8 cellular contexts compared by ENCODE assay signal in the genomic region with DNA sequence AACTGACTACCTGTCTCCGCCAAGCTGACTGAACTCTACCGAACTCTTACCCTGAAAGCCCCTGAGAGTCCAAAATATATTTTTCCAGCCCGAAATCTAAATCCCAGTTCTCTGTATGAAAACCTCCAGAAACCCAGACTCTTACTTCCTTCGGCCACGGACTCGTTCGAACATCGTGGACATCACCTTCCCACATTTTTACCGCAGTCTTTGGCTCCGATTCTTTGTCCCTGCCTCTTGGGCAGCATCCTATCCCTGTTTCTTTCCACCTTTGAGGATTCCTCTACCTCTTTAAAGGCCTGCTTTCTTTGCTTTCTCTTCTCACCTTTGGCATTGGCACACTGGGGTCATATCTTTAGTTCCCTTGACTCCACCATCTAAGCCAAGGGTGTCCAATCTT. TPM values are rescaled to one million over a fixed set of nuclear protein-coding genes. Genes with fewer than 3 reads are reported as not detected.
DNase-seq lines count a peak whose midpoint lies in the region; ATAC-seq and TF ChIP-seq lines count a peak whose summit lies in the region.

No MANE protein-coding gene starts in this region.

- H3K27ac Mint-ChIP-seq in CD4-positive, alpha-beta memory T cell, result peak overlapping the region; percentile 95 to 100 (median 98)
- peak overlapping the region; percentile 97 for H3K27ac Mint-ChIP-seq in neural crest cell (ENCODE audit: unreplicated experiment)

- H3K36me3 Mint-ChIP-seq in CD4-positive, alpha-beta memory T cell, result peaks cover 0 to 14% of the 10 kb centered on the region in 2 donors
- no peaks in the 10 kb centered on the region for H3K36me3 Mint-ChIP-seq in neural crest cell (ENCODE audit: low read depth)

- CTCF ChIA-PET in CD4-positive, alpha-beta memory T cell (lab: Charles Lee; ENCODE audit: partially characterized antibody), result interaction anchor here (1.5 kb wide), 1 partner anchor 13 kb away, joined by 3 read pairs; no protein-coding TSS in a partner anchor

- peaks cover 60% of the 10 kb centered on the region for H3K4me1 ChIP-seq in CD4-positive, alpha-beta memory T cell (ENCODE audit: insufficient read depth, low read length)
- peaks cover 35 to 38% of the 10 kb centered on the region in 2 donors for H3K4me1 ChIP-seq in duodenal mucosa (ENCODE audit: control insufficient read depth in 1 of 2, insufficient read depth in 2 of 2, low read length in 2 of 2)

- H3K4me3 Mint-ChIP-seq in CD4-positive, alpha-beta memory T cell, result peak overlapping the region; percentile 88 to 98 (median 93)
- H3K4me3 Mint-ChIP-seq in neural crest cell, result peak overlapping the region; percentile 97

- no peaks in the 10 kb centered on the region for H3K27me3 ChIP-seq in CD4-positive, alpha-beta memory T cell (ENCODE audit: insufficient read depth, low read length)
- no peaks in the 10 kb centered on the region for H3K27me3 ChIP-seq in duodenal mucosa (ENCODE audit: control insufficient read depth in 1 of 2, insufficient read depth in 2 of 2, low read length in 2 of 2)

- DNase-seq in CD4-positive, alpha-beta memory T cell, result no peak
- DNase-seq in NAMALWA (ENCODE audit: low spot score), result peak; percentile 15
- no peak for DNase-seq in neural crest cell (ENCODE audit: low read depth, low spot score)
- no peak for DNase-seq in GOT3 (lab: John Stamatoyannopoulos, UW)
- no peak for DNase-seq in stimulated activated CD4-positive, alpha-beta T cell treated with anti-CD3 and anti-CD28 coated beads, Interleukin-1b, Interleukin-23, amount 100 ng/mL, for 48 hours

- peaks cover 0 to 2% (median 0%) of the 10 kb centered on the region in 8 donors for H3K9me3 Mint-ChIP-seq in CD4-positive, alpha-beta memory T cell
- H3K9me3 Mint-ChIP-seq in neural crest cell, result no peaks in the 10 kb centered on the region

- H3K36me3 ChIP-seq in CD4-positive, alpha-beta memory T cell (ENCODE audit: insufficient read depth, low read length), result no peaks in the 10 kb centered on the region
- no peaks in the 10 kb centered on the region for H3K36me3 ChIP-seq in duodenal mucosa (ENCODE audit: control insufficient read depth in 1 of 2, insufficient read depth in 2 of 2, low read length in 2 of 2)

- H3K27ac ChIP-seq in CD4-positive, alpha-beta memory T cell (ENCODE audit: low read depth, low read length), result peak overlapping the region; percentile 87
- H3K27ac ChIP-seq in duodenal mucosa (ENCODE audit: low read depth, low read length), result peak overlapping the region; percentile 94

- TF ChIP-seq CTCF in neural crest cell (conservative IDR thresholded peaks at IDR 0.05), result no peak

- POLR2A ChIA-PET in CD4-positive, alpha-beta memory T cell (lab: Charles Lee; ENCODE audit: partially characterized antibody), result interaction anchor here (1.0 to 3.1 kb wide), 5 partner anchors 19 to 66 kb away, joined by 3 to 13 read pairs (median 4); no protein-coding TSS in a partner anchor

- no peaks in the 10 kb centered on the region for H3K9me3 ChIP-seq in CD4-positive, alpha-beta memory T cell (ENCODE audit: control insufficient read depth in 1 of 2, low read length in 2 of 2)
- no peaks in the 10 kb centered on the region for H3K9me3 ChIP-seq in duodenal mucosa (ENCODE audit: control insufficient read depth in 1 of 2, low read length in 2 of 2)

- peaks cover 42 to 65% (median 56%) of the 10 kb centered on the region in 4 donors for H3K4me1 Mint-ChIP-seq in CD4-positive, alpha-beta memory T cell
- H3K4me1 Mint-ChIP-seq in neural crest cell, result peaks cover 52% of the 10 kb centered on the region

- peak overlapping the region; percentile 30 to 81 for H3K4me3 ChIP-seq in CD4-positive, alpha-beta memory T cell (ENCODE audit: low read length in 2 of 2)
- peak overlapping the region; percentile 80 to 88 for H3K4me3 ChIP-seq in duodenal mucosa (ENCODE audit: low read depth in 1 of 2, low read length in 2 of 2)

- ATAC-seq in HG03378 (IDR thresholded peaks at IDR 0.05; ENCODE audit: unreplicated experiment) (no peak), GM18520 (IDR thresholded peaks at IDR 0.05; ENCODE audit: unreplicated experiment) (no peak)

- intact Hi-C loops in CD4-positive, alpha-beta memory T cell (cut with micrococcal nuclease), result no loop called here

- H3K27me3 Mint-ChIP-seq in CD4-positive, alpha-beta memory T cell, result no peaks in the 10 kb centered on the region
- peaks cover 4% of the 10 kb centered on the region for H3K27me3 Mint-ChIP-seq in neural crest cell (ENCODE audit: low read depth)

- H3K9ac ChIP-seq in duodenal mucosa (ENCODE audit: low read depth in 1 of 2, low read length in 2 of 2), result peak overlapping the region; percentile 86 to 89

RNA-seq across cellular contexts. Expression of a gene that starts 0.9 kb away (rescaled TPM):
- 10 to 100 TPM; 73.2 to 74.2 TPM for total RNA-seq in CD4-positive, alpha-beta memory T cell
- polyA plus RNA-seq in CD4-positive, alpha-beta memory T cell, result 10 to 100 TPM in 1 of 2 donors, 1 to 10 TPM in 1; 1.6 to 10.9 TPM
- 44.6 and 50.3 TPM in 2 replicates for total RNA-seq in neural crest cell
